In the genomic region with DNA sequence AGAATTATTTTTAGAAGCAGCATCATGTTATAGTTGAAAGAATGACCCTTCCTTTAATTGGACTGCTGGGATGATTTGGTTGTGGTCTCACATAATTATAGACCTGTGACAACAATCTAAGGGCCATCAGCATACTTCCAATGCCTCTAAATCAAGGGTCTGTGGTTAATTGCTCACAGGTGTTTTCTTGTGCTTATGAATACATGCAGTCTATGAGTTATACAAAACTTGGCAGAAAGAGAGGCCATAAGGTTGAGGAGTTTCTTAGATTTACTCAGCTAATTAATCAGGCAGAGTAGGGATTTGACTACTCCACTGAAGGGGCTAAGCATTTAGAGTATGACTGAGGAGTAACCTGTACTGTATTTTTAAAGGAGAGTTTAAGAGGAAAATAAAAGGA, we compare ENCODE assay signal across 18 cellular contexts. TPM values are rescaled to one million over a fixed set of nuclear protein-coding genes. Genes with fewer than 3 reads are reported as not detected.
DNase-seq lines count a peak whose midpoint lies in the region; ATAC-seq and TF ChIP-seq lines count a peak whose summit lies in the region.
"Had no signal": no experiment of that assay in that cellular context is flagged by ENCODE, and none has a peak within 500 bp of the region (broad histone marks: within the 10 kb centered on the region; RNA-seq: fewer than 3 reads in every experiment).

No MANE protein-coding gene starts in this region.

- H3K79me2 ChIP-seq in PC-9 (ENCODE audit: low read depth), result no peaks in the 10 kb centered on the region
- H3K79me2 ChIP-seq: parathyroid adenoma had no signal

- peak; percentile 58 for ATAC-seq in HG02885 (IDR thresholded peaks at IDR 0.05; ENCODE audit: poor library complexity, unreplicated experiment)
- no peak for ATAC-seq in HG02588 (IDR thresholded peaks at IDR 0.05; ENCODE audit: unreplicated experiment)
- ATAC-seq: A549 had no signal

- H3K27ac ChIP-seq in PC-9 (no peak overlapping the region), ovary (no peak overlapping the region)
- H3K27ac ChIP-seq: A549, parathyroid adenoma, RWPE1, thoracic aorta had no signal

- H3K4me1 ChIP-seq in PC-9 (replicated peaks; ENCODE audit: insufficient read depth), result peaks cover 39% of the 10 kb centered on the region
- peaks cover 1% of the 10 kb centered on the region for H3K4me1 ChIP-seq in ovary (ENCODE audit: insufficient read depth)
- H3K4me1 ChIP-seq: parathyroid adenoma had no signal

- H3K36me3 ChIP-seq in PC-9 (ENCODE audit: low read depth) (no peaks in the 10 kb centered on the region), ovary (no peaks in the 10 kb centered on the region)
- H3K36me3 ChIP-seq: thoracic aorta had no signal

- H3K27me3 ChIP-seq in PC-9 (ENCODE audit: insufficient read depth, low read depth) (no peaks in the 10 kb centered on the region), ovary (no peaks in the 10 kb centered on the region)

- H3K4me2 ChIP-seq in PC-9, result 0 out of 2 replicates have a peak overlapping the region, but pooled peaks have one; percentile 7
- H3K4me2 ChIP-seq: A549 had no signal

- DNase-seq in NCI-H748 (lab: John Stamatoyannopoulos, UW; ENCODE audit: unreplicated experiment) (peak; percentile 16), NCI-H748 treated with DMSO at 0.1 percent for 48 hours (lab: John Stamatoyannopoulos, UW) (no peak), PC-9 (peak in 1 of 2 experiments; percentile 56), renal cortical epithelial cell (ENCODE audit: low read depth) (peak; percentile 41), ovary (no peak), T-helper 9 cell (no peak)
- DNase-seq: activated CD4-positive, alpha-beta T cell treated with anti-CD3 and anti-CD28 coated beads, Interleukin-2, amount 50 U/mL, for 48 hours; central memory CD4-positive, alpha-beta T cell; endodermal cell; Kasumi-1; stimulated activated CD4-positive, alpha-beta T cell treated with anti-CD3 and anti-CD28 coated beads, Interleukin-12 subunit alpha, Interleukin-12 subunit beta, amount 100 ng/mL, for 4 hours; T1000 had no signal

- no peak for TF ChIP-seq POLR2A in ovary (IDR thresholded peaks at IDR 0.05)

- TF ChIP-seq EP300 in ovary (IDR thresholded peaks at IDR 0.05), result no peak

- H3K4me3 ChIP-seq in PC-9, result no peak overlapping the region
- no peak overlapping the region for H3K4me3 ChIP-seq in ovary
- H3K4me3 ChIP-seq: A549, thoracic aorta had no signal

- no peaks in the 10 kb centered on the region; the same call in 1 of the 2 replicates for H3F3A ChIP-seq in PC-9 (ENCODE audit: insufficient read depth, low read depth)

- POLR2A ChIA-PET in PC-9 (lab: Charles Lee; ENCODE audit: unreplicated experiment), result interaction anchor here (0.6 kb wide), 1 partner anchor 52 kb away, joined by 3 read pairs; no protein-coding TSS in a partner anchor

- no peaks in the 10 kb centered on the region for H4K20me1 ChIP-seq in PC-9 (ENCODE audit: insufficient read depth)

- H3K9me3 ChIP-seq in PC-9 (ENCODE audit: insufficient read depth, low read depth) (no peaks in the 10 kb centered on the region), ovary (no peaks in the 10 kb centered on the region)
- H3K9me3 ChIP-seq: A549, thoracic aorta had no signal

- no peak overlapping the region for H2AFZ ChIP-seq in PC-9
- H2AFZ ChIP-seq: parathyroid adenoma had no signal

- CTCF ChIA-PET in PC-9 (lab: Charles Lee), result no interaction called here

- no TSS peak for BruUV-seq in PC-9 (replicated peaks; lab: Mats Ljungman, UMichigan)

- no peaks in the 10 kb centered on the region for H3K9me2 ChIP-seq in PC-9 (ENCODE audit: insufficient read depth)

- intact Hi-C loops in PC-9 (cut with micrococcal nuclease; ENCODE audit: unreplicated experiment) (no loop called here), ovary (cut with DNase I) (no loop called here)

- no peak for TF ChIP-seq CTCF in PC-9 (conservative IDR thresholded peaks at IDR 0.05)
- no peak for TF ChIP-seq CTCF in ovary (IDR thresholded peaks at IDR 0.05)

RNA-seq across cellular contexts. Expression of gene FRMD6, which starts 37.0 kb away (rescaled TPM):
- total RNA-seq in PC-9 (2021) (42.9 and 47.9 TPM in 2 replicates), renal cortical epithelial cell (88.8 and 301 TPM in 2 replicates), ovary (10 to 100 TPM; 29.5 to 55.4 (median 33.3) TPM)
- 10 to 100 TPM; 15.3 to 79.2 TPM for polyA plus RNA-seq in ovary

Comparison
In these comparisons a context has a peak if more than half of its experiments do, and no peak if none do; other contexts are left out.
1. DNase-seq: peak in NCI-H748 (single experiment) and renal cortical epithelial cell (single experiment); none in NCI-H748 treated with DMSO at 0.1 percent for 48 hours (single experiment), ovary (0 of 5) and T-helper 9 cell (single experiment).